Comparison of ENCODE assay signal across 1 cellular context in the genomic region with DNA sequence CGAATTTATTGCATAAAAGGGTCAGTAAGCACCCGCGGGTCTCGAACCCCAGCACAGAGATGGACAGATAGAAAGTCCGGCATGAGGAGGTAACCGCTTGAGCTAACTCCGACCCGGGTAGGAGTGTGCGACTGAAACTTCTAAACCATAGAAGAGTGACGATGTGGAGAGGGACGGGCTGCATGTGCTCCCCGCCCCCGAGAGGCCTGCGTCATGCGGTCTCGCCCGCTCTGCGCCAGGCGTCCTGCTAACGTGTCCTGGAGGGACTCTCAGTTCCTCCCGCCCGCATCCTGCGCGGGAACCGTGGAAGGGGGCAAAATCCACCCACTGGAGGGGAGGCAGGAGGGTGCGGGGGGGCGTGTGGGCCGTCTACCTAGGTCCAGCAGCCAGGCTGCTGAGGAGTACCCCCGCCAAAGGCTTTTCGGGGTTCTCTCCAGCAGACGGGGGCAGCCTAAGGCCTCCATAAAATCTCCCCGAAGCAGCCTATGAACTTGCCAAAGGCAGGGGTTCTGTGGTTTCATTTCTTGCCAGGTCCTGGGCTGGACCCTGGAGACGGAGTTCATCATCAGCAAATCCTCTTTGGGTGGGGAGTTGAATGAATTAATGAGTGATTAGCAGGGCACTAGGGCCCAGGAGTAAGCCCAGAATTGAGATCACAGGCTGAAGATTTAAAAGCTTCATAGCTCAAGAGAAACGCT.
TF ChIP-seq lines count a peak whose summit lies in the region.

No MANE protein-coding gene starts in this region.

TF ChIP-seq in HCT116, 20 proteins besides CTCF, POLR2A, EP300 and RAD21:
- TF ChIP-seq ZBTB33 (IDR thresholded peaks at IDR 0.05; ENCODE audit: extremely low read depth, insufficient replicate concordance, low read length) (no peak), EZH2 (IDR thresholded peaks at IDR 0.05) (no peak), TCF7L2 (IDR thresholded peaks at IDR 0.05; ENCODE audit: borderline replicate concordance, extremely low read depth, insufficient read depth, insufficient read length) (no peak), SIN3A (IDR thresholded peaks at IDR 0.05; ENCODE audit: low read depth) (no peak; the same call in 1 of the 2 replicates), EGR1 (IDR thresholded peaks at IDR 0.05; ENCODE audit: low read depth) (no peak), ZFX (IDR thresholded peaks at IDR 0.05) (peak; percentile 15; the same call in 1 of the 2 replicates), ZNF274 (IDR thresholded peaks at IDR 0.05; ENCODE audit: low read depth, low read length) (no peak), SP1 (IDR thresholded peaks at IDR 0.05; ENCODE audit: low read depth) (no peak), POLR2AphosphoS5 (IDR thresholded peaks at IDR 0.05; ENCODE audit: low read depth, low read length) (peak; percentile 76), CEBPB (IDR thresholded peaks at IDR 0.05; ENCODE audit: low read depth) (no peak; the same call in 1 of the 2 replicates), ELF1 (IDR thresholded peaks at IDR 0.05; ENCODE audit: borderline replicate concordance, low read depth) (no peak), YY1 (IDR thresholded peaks at IDR 0.05; ENCODE audit: extremely low read depth, insufficient replicate concordance, low read depth, low read length) (no peak), ATF3 (IDR thresholded peaks at IDR 0.05) (peak; percentile 96), JUND (IDR thresholded peaks at IDR 0.05) (no peak), SRF (IDR thresholded peaks at IDR 0.05; ENCODE audit: low read depth) (no peak), EZH2phosphoT487 (IDR thresholded peaks at IDR 0.05; ENCODE audit: borderline replicate concordance) (no peak), FOSL1 (IDR thresholded peaks at IDR 0.05; ENCODE audit: low read depth) (no peak), CBX3 (IDR thresholded peaks at IDR 0.05; ENCODE audit: low read depth) (no peak; the same call in none of the 2 replicates), MAX (IDR thresholded peaks at IDR 0.05) (peak; percentile 85), REST (IDR thresholded peaks at IDR 0.05; ENCODE audit: low read depth) (no peak)
